ENCODE assay signal across 2 cellular contexts in the genomic region with DNA sequence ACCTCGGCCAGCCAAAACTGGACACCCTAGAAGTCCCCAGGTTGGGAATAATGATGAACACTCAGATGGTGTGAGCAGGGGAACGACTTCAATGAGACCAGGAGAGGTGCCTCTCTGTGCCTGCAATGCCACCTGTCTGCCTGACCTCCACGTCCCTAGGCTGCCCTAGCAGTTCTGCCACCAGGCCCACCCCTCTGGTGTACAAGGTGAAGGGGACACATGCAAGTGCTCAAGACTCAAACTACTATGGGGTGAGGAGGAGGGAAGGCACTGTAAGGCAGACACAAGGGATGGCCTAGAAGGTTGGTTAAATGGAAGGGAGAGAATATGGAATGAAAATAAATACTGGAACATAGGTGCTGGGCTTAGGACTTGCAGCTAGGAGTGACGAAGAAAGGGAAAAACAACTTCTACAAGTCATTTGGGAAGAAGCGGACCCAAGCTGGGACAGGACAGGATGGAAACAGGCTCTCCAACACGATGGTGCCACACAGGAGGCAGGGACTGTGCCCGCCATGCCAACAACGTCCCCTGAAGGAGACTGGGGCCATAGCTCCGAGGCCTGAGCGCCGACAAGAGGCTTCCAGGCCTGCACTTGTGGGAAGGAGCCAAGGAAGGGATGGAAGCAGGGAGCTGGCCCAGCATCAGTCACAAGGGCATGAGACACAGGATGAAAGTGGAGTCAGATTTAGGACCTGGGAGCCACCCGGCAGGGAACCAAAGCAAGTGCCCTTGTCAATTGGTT.
TF ChIP-seq lines count a peak whose summit lies in the region.

No MANE protein-coding gene starts in this region.

TF ChIP-seq in HepG2, 621 proteins besides CTCF, POLR2A, EP300 and RAD21:
- TF ChIP-seq NONO (IDR thresholded peaks at IDR 0.05), result no peak
- 0 out of 2 replicates have a peak, but pooled peaks have one; percentile 12 for TF ChIP-seq NONO (CRISPR knock-in tag; conservative IDR thresholded peaks at IDR 0.05)
- no peak for TF ChIP-seq ZNF75D (CRISPR knock-in tag; IDR thresholded peaks at IDR 0.05; ENCODE audit: borderline replicate concordance)
- TF ChIP-seq ZFX (CRISPR knock-in tag; IDR thresholded peaks at IDR 0.05; ENCODE audit: low read depth), result no peak
- TF ChIP-seq ZNF687 (CRISPR knock-in tag; IDR thresholded peaks at IDR 0.05), result peak; percentile 41
- TF ChIP-seq BATF2 (CRISPR knock-in tag; IDR thresholded peaks at IDR 0.05), result no peak

TF ChIP-seq in H1, 55 proteins besides CTCF, POLR2A, EP300 and RAD21:
- TF ChIP-seq KDM5A (IDR thresholded peaks at IDR 0.05; ENCODE audit: low read length), result no peak
- no peak for TF ChIP-seq TAF1 (IDR thresholded peaks at IDR 0.05; ENCODE audit: low read depth, low read length)
- no peak for TF ChIP-seq KDM4A (IDR thresholded peaks at IDR 0.05; ENCODE audit: low read depth, low read length, severe bottlenecking)
- TF ChIP-seq NANOG (IDR thresholded peaks at IDR 0.05; ENCODE audit: insufficient read depth, low read depth, low read length, poor library complexity, severe bottlenecking), result no peak
- no peak for TF ChIP-seq JUND (IDR thresholded peaks at IDR 0.05; ENCODE audit: low read length)
- no peak for TF ChIP-seq CHD2 (IDR thresholded peaks at IDR 0.05; ENCODE audit: low read length)
- TF ChIP-seq SRF (IDR thresholded peaks at IDR 0.05; ENCODE audit: low read depth, low read length), result no peak
- TF ChIP-seq SP2 (IDR thresholded peaks at IDR 0.05; ENCODE audit: low read length), result no peak
- TF ChIP-seq, protein P1, sequence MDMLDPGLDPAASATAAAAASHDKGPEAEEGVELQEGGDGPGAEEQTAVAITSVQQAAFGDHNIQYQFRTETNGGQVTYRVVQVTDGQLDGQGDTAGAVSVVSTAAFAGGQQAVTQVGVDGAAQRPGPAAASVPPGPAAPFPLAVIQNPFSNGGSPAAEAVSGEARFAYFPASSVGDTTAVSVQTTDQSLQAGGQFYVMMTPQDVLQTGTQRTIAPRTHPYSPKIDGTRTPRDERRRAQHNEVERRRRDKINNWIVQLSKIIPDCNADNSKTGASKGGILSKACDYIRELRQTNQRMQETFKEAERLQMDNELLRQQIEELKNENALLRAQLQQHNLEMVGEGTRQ (IDR thresholded peaks at IDR 0.05; ENCODE audit: low read length), result no peak
- no peak for TF ChIP-seq CTBP2 (IDR thresholded peaks at IDR 0.05; ENCODE audit: borderline replicate concordance, insufficient read depth, insufficient read length, low read length)
- TF ChIP-seq ASH2L (IDR thresholded peaks at IDR 0.05; ENCODE audit: low read length), result no peak
- no peak for TF ChIP-seq SP4 (IDR thresholded peaks at IDR 0.05; ENCODE audit: low read length)
- no peak for TF ChIP-seq CBX5 (IDR thresholded peaks at IDR 0.05; ENCODE audit: low read depth, low read length)
- no peak for TF ChIP-seq RFX5 (IDR thresholded peaks at IDR 0.05; ENCODE audit: borderline replicate concordance, low read depth, low read length)
- TF ChIP-seq BRCA1 (IDR thresholded peaks at IDR 0.05; ENCODE audit: low read depth, low read length), result no peak
- TF ChIP-seq POLR2AphosphoS5 (IDR thresholded peaks at IDR 0.05; ENCODE audit: low read depth, low read length), result no peak
- no peak for TF ChIP-seq BACH1 (IDR thresholded peaks at IDR 0.05; ENCODE audit: low read length)
- no peak for TF ChIP-seq PHF8 (conservative IDR thresholded peaks at IDR 0.05; ENCODE audit: low read depth, low read length)
